In the genomic region with DNA sequence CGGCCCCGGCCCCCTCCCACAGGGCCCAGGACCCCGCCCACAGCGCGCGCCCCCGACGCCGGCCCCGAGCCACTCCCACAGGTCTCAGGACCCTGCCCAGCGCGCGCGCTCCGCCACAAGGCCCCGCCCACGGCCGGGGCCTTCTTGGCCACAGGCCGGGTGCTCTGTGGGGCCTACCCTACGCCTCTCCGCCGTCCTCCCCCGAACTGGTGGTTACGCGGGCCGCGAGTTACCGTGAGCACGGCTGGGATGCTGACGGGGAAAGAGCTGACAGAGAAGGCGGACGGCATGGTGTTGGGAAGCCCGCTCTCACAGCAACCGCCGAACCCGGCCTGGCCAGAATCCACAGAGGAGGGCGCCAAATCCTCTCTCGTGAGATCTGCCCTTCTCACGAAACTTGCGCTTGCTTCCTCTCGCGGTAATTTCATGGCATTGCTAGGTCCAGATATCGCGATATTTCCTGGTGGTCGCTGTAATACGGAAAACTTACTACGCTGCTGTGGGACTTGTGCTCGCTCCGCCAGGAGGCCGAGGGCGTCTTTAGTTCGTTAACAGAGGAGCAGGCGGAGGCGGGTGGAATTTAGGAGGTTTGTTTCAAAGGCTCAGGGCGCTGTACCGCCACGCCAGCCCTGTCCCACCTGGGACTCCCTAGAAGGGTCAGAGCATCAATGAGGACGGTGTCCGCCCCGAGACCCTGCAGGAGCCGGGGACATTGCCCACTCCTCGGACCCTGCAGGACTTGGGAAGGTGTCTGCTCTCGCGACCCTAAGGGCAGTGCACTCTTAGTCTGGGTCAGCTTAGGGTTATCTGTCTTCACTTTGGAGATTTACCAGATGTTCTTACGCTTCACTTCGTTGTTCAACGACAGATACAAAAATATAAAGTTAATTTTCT, we compare ENCODE assay signal across 8 cellular contexts. TPM values are rescaled to one million over a fixed set of nuclear protein-coding genes. Genes with fewer than 3 reads are reported as not detected.
DNase-seq lines count a peak whose midpoint lies in the region; ATAC-seq and TF ChIP-seq lines count a peak whose summit lies in the region.

A gene (minus strand): TSS at position 351 of the 894 bp plus-strand sequence. CDS start 61 bp downstream, at position 290.

- H3K4me3 ChIP-seq in A673 (ENCODE audit: low read depth, low read length, poor library complexity, severe bottlenecking), result peak within 1 kb of the TSS; percentile 77
- H3K4me3 ChIP-seq in body of pancreas, result peak within 1 kb of the TSS; percentile 39 to 86
- peak within 1 kb of the TSS; percentile 97 for H3K4me3 ChIP-seq in iPS-15b (ENCODE audit: low read depth, low read length)
- peak within 1 kb of the TSS; percentile 97 for H3K4me3 ChIP-seq in skeletal muscle cell (ENCODE audit: low read depth, low read length)

- peak; percentile 61 for ATAC-seq in GM18511 (IDR thresholded peaks at IDR 0.05; ENCODE audit: unreplicated experiment)
- peak; percentile 51 for ATAC-seq in HG03025 (IDR thresholded peaks at IDR 0.05; ENCODE audit: low FRiP score, unreplicated experiment)
- ATAC-seq in body of pancreas, result peak; percentile 87

- no peaks in the 10 kb centered on the region for H3K9me3 ChIP-seq in A673 (ENCODE audit: low read depth, low read length, poor library complexity, severe bottlenecking)
- H3K9me3 ChIP-seq in body of pancreas, result no peaks in the 10 kb centered on the region
- H3K9me3 ChIP-seq in iPS-15b (ENCODE audit: control insufficient read depth, insufficient read depth, low read length), result no peaks in the 10 kb centered on the region

- H3K27ac ChIP-seq in A673 (ENCODE audit: low read depth, low read length, poor library complexity, severe bottlenecking) (peak within 1 kb of the TSS; percentile 100), body of pancreas (peak within 1 kb of the TSS; percentile 92 to 100 (median 98))

- peak within 1 kb of the TSS; percentile 97 for H3K9ac ChIP-seq in iPS-15b (ENCODE audit: low read depth, low read length)

- H3K27me3 ChIP-seq in A673 (replicated peaks; ENCODE audit: insufficient read depth, low read depth, low read length, poor library complexity) (no peaks in the 10 kb centered on the region), body of pancreas (no peaks in the 10 kb centered on the region), iPS-15b (ENCODE audit: control insufficient read depth, insufficient read depth, low read length) (no peaks in the 10 kb centered on the region)

- WGBS in body of pancreas, 2 donors, result 0% methylated on average over 20 to 60 of the region's 67 CpGs

- TSS peak; percentile 96 for BruUV-seq in A673 (replicated peaks; lab: Mats Ljungman, UMichigan)

- H3K4me1 ChIP-seq in A673 (ENCODE audit: insufficient read depth, low read length, poor library complexity, severe bottlenecking) (peaks cover 8% of the 10 kb centered on the region), body of pancreas (peaks cover 21% of the 10 kb centered on the region), iPS-15b (ENCODE audit: control insufficient read depth, insufficient read depth, low read length) (no peaks in the 10 kb centered on the region)

- peak; percentile 98 for DNase-seq in A673 (ENCODE audit: low spot score)
- DNase-seq in NCI-H2029 treated with DMSO at 0.1 percent for 48 hours (lab: John Stamatoyannopoulos, UW), result peak; percentile 84
- peak; percentile 87 for DNase-seq in T-helper 22 cell (ENCODE audit: low read depth)
- peak; percentile 94 to 98 (median 96) for DNase-seq in body of pancreas
- DNase-seq in skeletal muscle cell (ENCODE audit: low read depth), result peak; percentile 99

- peak; percentile 90 to 99 (median 98) for TF ChIP-seq POLR2A in body of pancreas (IDR thresholded peaks at IDR 0.05)

- POLR2A ChIA-PET in A673 (lab: Charles Lee; ENCODE audit: low non-redundant PET), result interaction anchor here (0.5 to 0.7 kb wide), 2 partner anchors 101 to 439 kb away, joined by 5 to 7 read pairs; no protein-coding TSS in a partner anchor

- peak; percentile 33; the same call in 1 of the 2 replicates for TF ChIP-seq CTCF in A673 (conservative IDR thresholded peaks at IDR 0.05; ENCODE audit: low read depth, low read length)
- peak in 5 of 7 experiments; percentile 7 to 60 (median 50) for TF ChIP-seq CTCF in body of pancreas (IDR thresholded peaks at IDR 0.05)

- CTCF ChIA-PET in A673 (lab: Charles Lee), result interaction anchor here (0.7 kb wide), 1 partner anchor 38 kb away, joined by 3 read pairs; no protein-coding TSS in a partner anchor

- H3K36me3 ChIP-seq in A673 (ENCODE audit: insufficient read depth, low read length, poor library complexity, severe bottlenecking) (no peaks in the 10 kb centered on the region), body of pancreas (replicated peaks in 1 of 2; ENCODE audit: insufficient read depth in 1 of 2, low read depth in 2 of 2) (peaks cover 0 to 6% of the 10 kb centered on the region in 2 donors), iPS-15b (ENCODE audit: control insufficient read depth, insufficient read depth, low read length) (peaks cover 2% of the 10 kb centered on the region)

- intact Hi-C loops in A673 (cut with micrococcal nuclease; ENCODE audit: unreplicated experiment), result loop anchor here (5.0 kb wide), 1 partner anchor 65 kb away; no protein-coding TSS in a partner anchor
- intact Hi-C loops in body of pancreas (cut with DNase I), result no loop called here

RNA-seq across cellular contexts. Expression of the gene that starts here (rescaled TPM):
- total RNA-seq in A673 (2021) (25.9 and 29.0 TPM in 2 replicates), body of pancreas (10 to 100 TPM; 10.9 to 13.2 TPM)

Comparison
In these comparisons a context has a peak if more than half of its experiments do, and no peak if none do; other contexts are left out.
1. Peak in every context shown above with its lines: DNase-seq, ATAC-seq, H3K4me3 ChIP-seq and H3K27ac ChIP-seq.